22 cellular contexts compared by ENCODE assay signal in the genomic region with DNA sequence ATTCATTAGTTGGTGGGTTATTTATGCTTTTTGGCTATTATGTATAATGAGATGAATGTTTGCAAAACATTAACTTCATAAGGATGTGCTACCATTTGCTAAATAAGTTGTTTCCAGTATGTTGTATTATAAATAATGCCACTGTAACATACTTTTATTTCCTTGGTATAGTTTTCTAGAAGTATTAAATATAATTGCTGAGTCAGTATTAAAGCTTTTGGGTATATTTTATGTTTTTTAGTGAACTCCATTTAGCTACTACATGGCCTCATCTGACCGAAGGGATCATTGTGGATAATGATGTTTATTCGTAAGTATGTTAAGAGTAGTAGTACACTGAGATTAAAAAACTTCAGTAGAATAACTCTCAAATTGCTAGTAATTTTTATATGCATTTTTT.
"Had no signal": no experiment of that assay in that cellular context is flagged by ENCODE, and none has a peak within 500 bp of the region (broad histone marks: within the 10 kb centered on the region; RNA-seq: fewer than 3 reads in every experiment).

No MANE protein-coding gene starts in this region.

- H2AFZ ChIP-seq: hepatocyte, neural progenitor cell had no signal

- H3K4me1 Mint-ChIP-seq: immature natural killer cell, mesothelial cell of epicardium had no signal

- H3K27ac Mint-ChIP-seq: activated T-helper 1 cell treated with anti-CD3 and anti-CD28 coated beads, Interleukin-12 subunit alpha, Interleukin-12 subunit beta, Interleukin-2, Interleukin-4 antibody, amounts not matched to agents 30 ng/mL and 10 ng/mL and 1 ng/mL, durations not matched to agents 14 hours and 24 hours and 36 hours; immature natural killer cell; mesothelial cell of epicardium; neural progenitor cell had no signal

- H3K9ac ChIP-seq: neural progenitor cell had no signal

- H3K27me3 Mint-ChIP-seq: naive thymus-derived CD8-positive, alpha-beta T cell had no signal

- H3K4me2 ChIP-seq: hepatocyte, neural progenitor cell had no signal

- H3K27ac ChIP-seq: body of pancreas, hepatocyte, left ventricle myocardium inferior, neural progenitor cell, sigmoid colon, thyroid gland, upper lobe of right lung had no signal

- ATAC-seq: body of pancreas; naive thymus-derived CD8-positive, alpha-beta T cell; upper lobe of right lung had no signal

- H3K4me3 Mint-ChIP-seq: activated T-helper 1 cell treated with anti-CD3 and anti-CD28 coated beads, Interleukin-12 subunit alpha, Interleukin-12 subunit beta, Interleukin-2, Interleukin-4 antibody, amounts not matched to agents 30 ng/mL and 10 ng/mL and 1 ng/mL, durations not matched to agents 14 hours and 24 hours and 36 hours; immature natural killer cell; mesothelial cell of epicardium; naive thymus-derived CD8-positive, alpha-beta T cell; neural progenitor cell had no signal

- DNase-seq: activated CD4-positive, alpha-beta T cell treated with anti-CD3 and anti-CD28 coated beads for 1 hour; activated CD4-positive, alpha-beta T cell treated with anti-CD3 and anti-CD28 coated beads, Interleukin-2, amount 50 U/mL, for 4 hours; activated CD8-positive, alpha-beta memory T cell treated with anti-CD3 and anti-CD28 coated beads, Interleukin-2, amount 50 U/mL, for 48 hours; activated gamma-delta T cell; body of pancreas; effector memory CD4-positive, alpha-beta T cell; glutamatergic neuron; immature natural killer cell; left ventricle myocardium inferior; naive thymus-derived CD8-positive, alpha-beta T cell; sigmoid colon; stimulated activated CD4-positive, alpha-beta T cell treated with anti-CD3 and anti-CD28 coated beads, Interleukin-4, amount 100 ng/mL, for 1 hour; stimulated activated naive CD4-positive, alpha-beta T cell treated with Interleukin-2 at 50 U/mL for 16 hours; substantia nigra; T-helper 9 cell; thyroid gland; upper lobe of right lung had no signal

- H3K4me1 ChIP-seq: sigmoid colon, thyroid gland, upper lobe of right lung had no signal

- H3K9me3 ChIP-seq: body of pancreas, left ventricle myocardium inferior, sigmoid colon, thyroid gland, upper lobe of right lung had no signal

- H3K27me3 ChIP-seq: body of pancreas, hepatocyte, neural progenitor cell, sigmoid colon, thyroid gland, upper lobe of right lung had no signal

- FAIRE-seq: frontal cortex had no signal

- H3K4me3 ChIP-seq: body of pancreas, hepatocyte, left ventricle myocardium inferior, neural progenitor cell, sigmoid colon, thyroid gland, upper lobe of right lung had no signal

- H3K9me3 Mint-ChIP-seq: activated T-helper 1 cell treated with anti-CD3 and anti-CD28 coated beads, Interleukin-12 subunit alpha, Interleukin-12 subunit beta, Interleukin-2, Interleukin-4 antibody, amounts not matched to agents 30 ng/mL and 10 ng/mL and 1 ng/mL, durations not matched to agents 14 hours and 24 hours and 36 hours; immature natural killer cell; mesothelial cell of epicardium; naive thymus-derived CD8-positive, alpha-beta T cell; neural progenitor cell had no signal
